8 cellular contexts compared by ENCODE assay signal in genomic region chrX:136910565-136911040, GRCh38. TPM values are rescaled to one million over a fixed set of nuclear protein-coding genes. Genes with fewer than 3 reads are reported as not detected.
DNase-seq lines count a peak whose midpoint lies in the region; ATAC-seq and TF ChIP-seq lines count a peak whose summit lies in the region.

No MANE protein-coding gene starts in this region.

- H3K4me3 ChIP-seq in CD4-positive, CD25-positive, alpha-beta regulatory T cell (ENCODE audit: low read depth, low read length) = peak overlapping the region; percentile 85
- H3K4me3 ChIP-seq in KMS-11 (IDR thresholded peaks at IDR 0.05; ENCODE audit: insufficient read depth, low read depth, low read length) (no peak overlapping the region), neuron (ENCODE audit: low read length) (peak overlapping the region; percentile 76)

- H3K4me1 ChIP-seq in CD4-positive, CD25-positive, alpha-beta regulatory T cell (ENCODE audit: control insufficient read depth, insufficient read depth, low read length, poor library complexity, severe bottlenecking) = no peaks in the 10 kb centered on the region
- H3K4me1 ChIP-seq in KMS-11 (ENCODE audit: low read depth, poor library complexity, severe bottlenecking) = peaks cover 18% of the 10 kb centered on the region
- H3K4me1 ChIP-seq in neuron (ENCODE audit: insufficient read depth, low read length) = peaks cover 11% of the 10 kb centered on the region

- no peak overlapping the region for H3K9ac ChIP-seq in KMS-11

- no peak for TF ChIP-seq CTCF in KMS-11 (conservative IDR thresholded peaks at IDR 0.05; ENCODE audit: low read depth, low read length)

- peak overlapping the region; percentile 66 for H3K4me2 ChIP-seq in KMS-11

- no peaks in the 10 kb centered on the region for H3K9me3 Mint-ChIP-seq in CD4-positive, CD25-positive, alpha-beta regulatory T cell
- no peaks in the 10 kb centered on the region for H3K9me3 Mint-ChIP-seq in dendritic cell treated with granulocyte-macrophage colony-stimulating factor and Interleukin-4, amounts not matched to agents 40 ng/mL and 50 ng/mL, for 4 days

- no peaks in the 10 kb centered on the region for H3K9me3 ChIP-seq in CD4-positive, CD25-positive, alpha-beta regulatory T cell (ENCODE audit: control insufficient read depth in 2 of 2, low read length in 2 of 2)
- no peaks in the 10 kb centered on the region for H3K9me3 ChIP-seq in neuron (ENCODE audit: low read length)

- H3K27me3 ChIP-seq in CD4-positive, CD25-positive, alpha-beta regulatory T cell (ENCODE audit: control insufficient read depth, insufficient read depth, low read length) = no peaks in the 10 kb centered on the region
- H3K27me3 ChIP-seq in KMS-11 (ENCODE audit: insufficient read depth, low read depth) = no peaks in the 10 kb centered on the region
- no peaks in the 10 kb centered on the region for H3K27me3 ChIP-seq in neuron (ENCODE audit: insufficient read depth, low read length)

- no peaks in the 10 kb centered on the region for H3K79me2 ChIP-seq in KMS-11 (ENCODE audit: insufficient read depth, low read depth)

- H2AFZ ChIP-seq in KMS-11 (ENCODE audit: low read depth) = peak overlapping the region; percentile 86; the same call in 1 of the 2 replicates
- no peak overlapping the region for H2AFZ ChIP-seq in neuron (ENCODE audit: low read depth, low read length)

- no peaks in the 10 kb centered on the region for H3K36me3 Mint-ChIP-seq in CD4-positive, CD25-positive, alpha-beta regulatory T cell
- H3K36me3 Mint-ChIP-seq in dendritic cell treated with granulocyte-macrophage colony-stimulating factor and Interleukin-4, amounts not matched to agents 40 ng/mL and 50 ng/mL, for 4 days (ENCODE audit: low read depth) = peaks cover 6% of the 10 kb centered on the region

- H3K27ac Mint-ChIP-seq in CD4-positive, CD25-positive, alpha-beta regulatory T cell = peak overlapping the region in 2 of 3 donors; percentile 87 to 88
- peak overlapping the region; percentile 86 for H3K27ac Mint-ChIP-seq in dendritic cell treated with granulocyte-macrophage colony-stimulating factor and Interleukin-4, amounts not matched to agents 40 ng/mL and 50 ng/mL, for 4 days

- intact Hi-C loops in dendritic cell treated with granulocyte-macrophage colony-stimulating factor and Interleukin-4, amounts not matched to agents 40 ng/mL and 50 ng/mL, for 4 days (cut with micrococcal nuclease) = loop anchor here (1.0 to 5.0 kb wide), 2 partner anchors 30 to 198 kb away; partner anchors contain the start of gene RBMX

- H3K27me3 Mint-ChIP-seq in CD4-positive, CD25-positive, alpha-beta regulatory T cell = no peaks in the 10 kb centered on the region
- no peaks in the 10 kb centered on the region for H3K27me3 Mint-ChIP-seq in dendritic cell treated with granulocyte-macrophage colony-stimulating factor and Interleukin-4, amounts not matched to agents 40 ng/mL and 50 ng/mL, for 4 days

- peak overlapping the region; percentile 94 to 96 (median 95) for H3K4me3 Mint-ChIP-seq in CD4-positive, CD25-positive, alpha-beta regulatory T cell
- H3K4me3 Mint-ChIP-seq in dendritic cell treated with granulocyte-macrophage colony-stimulating factor and Interleukin-4, amounts not matched to agents 40 ng/mL and 50 ng/mL, for 4 days = peak overlapping the region; percentile 92

- no peaks in the 10 kb centered on the region for H3K36me3 ChIP-seq in CD4-positive, CD25-positive, alpha-beta regulatory T cell (ENCODE audit: control insufficient read depth, insufficient read depth, low read length)
- no peaks in the 10 kb centered on the region for H3K36me3 ChIP-seq in KMS-11 (ENCODE audit: insufficient read depth)
- H3K36me3 ChIP-seq in neuron (ENCODE audit: insufficient read depth, low read length) = no peaks in the 10 kb centered on the region

- H4K20me1 ChIP-seq in KMS-11 (ENCODE audit: insufficient read depth) = no peaks in the 10 kb centered on the region

- H3K4me1 Mint-ChIP-seq in CD4-positive, CD25-positive, alpha-beta regulatory T cell = peaks cover 4 to 19% (median 6%) of the 10 kb centered on the region in 4 donors
- H3K4me1 Mint-ChIP-seq in dendritic cell treated with granulocyte-macrophage colony-stimulating factor and Interleukin-4, amounts not matched to agents 40 ng/mL and 50 ng/mL, for 4 days (ENCODE audit: low read depth) = peaks cover 17% of the 10 kb centered on the region

- no peak for DNase-seq in CD4-positive, CD25-positive, alpha-beta regulatory T cell
- DNase-seq in putamen (ENCODE audit: low spot score) (no peak), NCI-H1436 treated with DMSO at 0.1 percent for 48 hours (lab: John Stamatoyannopoulos, UW) (no peak)

- ATAC-seq in CD4-positive, CD25-positive, alpha-beta regulatory T cell (ENCODE audit: low read depth in 2 of 2) = no peak
- ATAC-seq in GM19455 (IDR thresholded peaks at IDR 0.05; ENCODE audit: unreplicated experiment) (no peak), GM18867 (IDR thresholded peaks at IDR 0.05; ENCODE audit: unreplicated experiment) (no peak)

- peak overlapping the region; percentile 87 for H3K27ac ChIP-seq in CD4-positive, CD25-positive, alpha-beta regulatory T cell (ENCODE audit: insufficient read depth, low read length, poor library complexity, severe bottlenecking)
- no peak overlapping the region for H3K27ac ChIP-seq in KMS-11

RNA-seq across cellular contexts. Expression of gene RBMX, which starts 30.1 kb away (rescaled TPM):
- total RNA-seq in CD4-positive, CD25-positive, alpha-beta regulatory T cell = 249 TPM
- polyA plus RNA-seq in CD4-positive, CD25-positive, alpha-beta regulatory T cell = 100 to 1,000 TPM; 181 to 243 (median 200) TPM
